38 cellular contexts compared by ENCODE assay signal in genomic region chr1:68785328-68785727, GRCh38.
"Had no signal": no experiment of that assay in that cellular context is flagged by ENCODE, and none has a peak within 500 bp of the region (broad histone marks: within the 10 kb centered on the region; RNA-seq: fewer than 3 reads in every experiment).

No MANE protein-coding gene starts in this region.

- H3K27ac Mint-ChIP-seq: activated naive CD4-positive, alpha-beta T cell treated with anti-CD3 and anti-CD28 coated beads for 36 hours; activated naive CD4-positive, alpha-beta T cell treated with anti-CD3 and anti-CD28 coated beads, Interleukin-2, amount 10 ng/mL, durations not matched to agents 7 days and 5 days; activated naive CD4-positive, alpha-beta T cell treated with anti-CD3 and anti-CD28 coated beads, Interleukin-2, amount 50 U/mL, for 24 hours; activated naive CD4-positive, alpha-beta T cell treated with anti-CD3 and anti-CD28 coated beads, Interleukin-2, amount 50 U/mL, for 72 hours; activated naive CD8-positive, alpha-beta T cell; activated naive CD8-positive, alpha-beta T cell treated with anti-CD3 and anti-CD28 coated beads for 36 hours; activated naive CD8-positive, alpha-beta T cell treated with anti-CD3 and anti-CD28 coated beads, Interleukin-2, amount 10 ng/mL, durations not matched to agents 7 days and 5 days; activated naive CD8-positive, alpha-beta T cell treated with anti-CD3 and anti-CD28 coated beads, Interleukin-2, amount 50 U/mL, for 24 hours; activated T-cell treated with anti-CD3 and anti-CD28 coated beads, Interleukin-2, amount 50 U/mL, for 24 hours; activated T-cell treated with anti-CD3 and anti-CD28 coated beads, Interleukin-2, amount 50 U/mL, for 72 hours; activated T-helper 1 cell treated with anti-CD3 and anti-CD28 coated beads, Interleukin-12 subunit alpha, Interleukin-12 subunit beta, Interleukin-2, Interleukin-4 antibody, amounts not matched to agents 30 ng/mL and 10 ng/mL and 1 ng/mL, durations not matched to agents 14 hours and 24 hours and 36 hours; activated T-helper 17 cell treated with anti-CD3 and anti-CD28 coated beads, Interleukin-2, amount 50 U/mL, for 72 hours; activated T-helper 2 cell treated with anti-CD3 and anti-CD28 coated beads, Interferon-gamma antibody, Interleukin-2, Interleukin-4, amounts not matched to agents 10 μg/mL and 5 μg/mL and 100 μg/mL, durations not matched to agents 14 hours and 24 hours and 36 hours had no signal

- H3K9me3 Mint-ChIP-seq: activated naive CD8-positive, alpha-beta T cell treated with anti-CD3 and anti-CD28 coated beads, Interleukin-2, amount 50 U/mL, for 24 hours had no signal

- H3K4me3 Mint-ChIP-seq: activated naive CD4-positive, alpha-beta T cell treated with anti-CD3 and anti-CD28 coated beads for 36 hours; activated naive CD4-positive, alpha-beta T cell treated with anti-CD3 and anti-CD28 coated beads, Interleukin-2, amount 10 ng/mL, durations not matched to agents 7 days and 5 days; activated naive CD4-positive, alpha-beta T cell treated with anti-CD3 and anti-CD28 coated beads, Interleukin-2, amount 50 U/mL, for 24 hours; activated naive CD8-positive, alpha-beta T cell; activated naive CD8-positive, alpha-beta T cell treated with anti-CD3 and anti-CD28 coated beads for 36 hours; activated naive CD8-positive, alpha-beta T cell treated with anti-CD3 and anti-CD28 coated beads, Interleukin-2, amount 10 ng/mL, durations not matched to agents 7 days and 5 days; activated naive CD8-positive, alpha-beta T cell treated with anti-CD3 and anti-CD28 coated beads, Interleukin-2, amount 50 U/mL, for 24 hours; activated T-cell treated with anti-CD3 and anti-CD28 coated beads, Interleukin-2, amount 50 U/mL, for 24 hours; activated T-cell treated with anti-CD3 and anti-CD28 coated beads, Interleukin-2, amount 50 U/mL, for 4 hours; activated T-cell treated with anti-CD3 and anti-CD28 coated beads, Interleukin-2, amount 50 U/mL, for 72 hours; activated T-helper 1 cell treated with anti-CD3 and anti-CD28 coated beads, Interleukin-12 subunit alpha, Interleukin-12 subunit beta, Interleukin-2, Interleukin-4 antibody, amounts not matched to agents 30 ng/mL and 10 ng/mL and 1 ng/mL, durations not matched to agents 14 hours and 24 hours and 36 hours; activated T-helper 17 cell treated with anti-CD3 and anti-CD28 coated beads, Interleukin-2, amount 50 U/mL, for 72 hours; brain; central memory CD8-positive, alpha-beta T cell had no signal

- H3K27me3 ChIP-seq: adrenal gland, ascending aorta, body of pancreas, brain microvascular endothelial cell, breast epithelium, cardiac muscle cell had no signal

- H3K4me1 Mint-ChIP-seq: activated naive CD4-positive, alpha-beta T cell treated with anti-CD3 and anti-CD28 coated beads, Interleukin-2, amount 10 ng/mL, durations not matched to agents 7 days and 5 days; activated naive CD4-positive, alpha-beta T cell treated with anti-CD3 and anti-CD28 coated beads, Interleukin-2, amount 50 U/mL, for 24 hours; activated naive CD8-positive, alpha-beta T cell treated with anti-CD3 and anti-CD28 coated beads for 36 hours; activated T-helper 17 cell treated with anti-CD3 and anti-CD28 coated beads, Interleukin-2, amount 50 U/mL, for 72 hours; brain; central memory CD8-positive, alpha-beta T cell had no signal

- H3K9me3 ChIP-seq: adrenal gland, body of pancreas had no signal

- H3K36me3 ChIP-seq: adrenal gland, ascending aorta, brain microvascular endothelial cell, breast epithelium, cardiac muscle cell had no signal

- ATAC-seq: activated naive CD4-positive, alpha-beta T cell treated with anti-CD3 and anti-CD28 coated beads, Interleukin-2, amount 50 U/mL, for 72 hours; activated naive CD8-positive, alpha-beta T cell treated with anti-CD3 and anti-CD28 coated beads, Interleukin-2, amount 50 U/mL, for 24 hours; activated T-cell treated with anti-CD3 and anti-CD28 coated beads, Interleukin-2, amount 50 U/mL, for 4 hours; activated T-cell treated with anti-CD3 and anti-CD28 coated beads, Interleukin-2, amount 50 U/mL, for 72 hours; activated T-helper 17 cell treated with anti-CD3 and anti-CD28 coated beads, Interleukin-2, amount 50 U/mL, for 72 hours; body of pancreas had no signal

- H3K27me3 Mint-ChIP-seq: activated naive CD4-positive, alpha-beta T cell treated with anti-CD3 and anti-CD28 coated beads, Interleukin-2, amount 10 ng/mL, durations not matched to agents 7 days and 5 days; activated naive CD8-positive, alpha-beta T cell; activated naive CD8-positive, alpha-beta T cell treated with anti-CD3 and anti-CD28 coated beads for 36 hours; activated naive CD8-positive, alpha-beta T cell treated with anti-CD3 and anti-CD28 coated beads, Interleukin-2, amount 10 ng/mL, durations not matched to agents 7 days and 5 days; activated naive CD8-positive, alpha-beta T cell treated with anti-CD3 and anti-CD28 coated beads, Interleukin-2, amount 50 U/mL, for 24 hours; activated T-cell treated with anti-CD3 and anti-CD28 coated beads, Interleukin-2, amount 50 U/mL, for 24 hours; activated T-helper 17 cell treated with anti-CD3 and anti-CD28 coated beads, Interleukin-2, amount 50 U/mL, for 72 hours; brain; central memory CD8-positive, alpha-beta T cell had no signal

- H3K27ac ChIP-seq: adrenal gland, ascending aorta, body of pancreas, brain microvascular endothelial cell, breast epithelium, cardiac muscle cell had no signal

- H3K36me3 Mint-ChIP-seq: activated naive CD4-positive, alpha-beta T cell treated with anti-CD3 and anti-CD28 coated beads, Interleukin-2, amount 10 ng/mL, durations not matched to agents 7 days and 5 days; activated naive CD4-positive, alpha-beta T cell treated with anti-CD3 and anti-CD28 coated beads, Interleukin-2, amount 50 U/mL, for 24 hours; activated naive CD4-positive, alpha-beta T cell treated with anti-CD3 and anti-CD28 coated beads, Interleukin-2, amount 50 U/mL, for 72 hours; activated naive CD8-positive, alpha-beta T cell; activated naive CD8-positive, alpha-beta T cell treated with anti-CD3 and anti-CD28 coated beads for 36 hours; activated naive CD8-positive, alpha-beta T cell treated with anti-CD3 and anti-CD28 coated beads, Interleukin-2, amount 10 ng/mL, durations not matched to agents 7 days and 5 days; brain had no signal

- DNase-seq: activated effector memory CD4-positive, alpha-beta T cell treated with anti-CD3 and anti-CD28 coated beads, Interleukin-2, amount 50 U/mL, for 16 hours; activated effector memory CD4-positive, alpha-beta T cell treated with Interleukin-2 at 50 U/mL for 16 hours; activated gamma-delta T cell; activated gamma-delta T cell treated with Interleukin-2 at 50 U/mL for 16 hours; activated naive CD4-positive, alpha-beta T cell; activated naive CD4-positive, alpha-beta T cell treated with anti-CD3 and anti-CD28 coated beads for 36 hours; activated naive CD4-positive, alpha-beta T cell treated with anti-CD3 and anti-CD28 coated beads, Interleukin-2, amount 10 ng/mL, durations not matched to agents 7 days and 5 days; activated naive CD4-positive, alpha-beta T cell treated with anti-CD3 and anti-CD28 coated beads, Interleukin-2, amount 50 U/mL, for 16 hours; activated naive CD4-positive, alpha-beta T cell treated with Interleukin-2 at 50 U/mL for 16 hours; activated naive CD8-positive, alpha-beta T cell treated with anti-CD3 and anti-CD28 coated beads for 36 hours; activated naive CD8-positive, alpha-beta T cell treated with anti-CD3 and anti-CD28 coated beads, Interleukin-2, amount 10 ng/mL, durations not matched to agents 7 days and 5 days; activated naive CD8-positive, alpha-beta T cell treated with anti-CD3 and anti-CD28 coated beads, Interleukin-2, amount 50 U/mL, for 24 hours; activated T-cell treated with anti-CD3 and anti-CD28 coated beads, Interleukin-2, amount 50 U/mL, for 1 hour; activated T-cell treated with anti-CD3 and anti-CD28 coated beads, Interleukin-2, amount 50 U/mL, for 24 hours; activated T-cell treated with anti-CD3 and anti-CD28 coated beads, Interleukin-2, amount 50 U/mL, for 4 hours; activated T-cell treated with anti-CD3 and anti-CD28 coated beads, Interleukin-2, amount 50 U/mL, for 48 hours; activated T-cell treated with anti-CD3 and anti-CD28 coated beads, Interleukin-2, amount 50 U/mL, for 72 hours; adrenal gland; amniotic stem cell; amygdala; anterior cingulate cortex; aorta; body of pancreas; brain microvascular endothelial cell; caudate nucleus; central memory CD4-positive, alpha-beta T cell; cerebellar nuclear complex had no signal

- H3K4me3 ChIP-seq: adrenal gland, ascending aorta, body of pancreas, breast epithelium, cardiac muscle cell had no signal
